In the genomic region with DNA sequence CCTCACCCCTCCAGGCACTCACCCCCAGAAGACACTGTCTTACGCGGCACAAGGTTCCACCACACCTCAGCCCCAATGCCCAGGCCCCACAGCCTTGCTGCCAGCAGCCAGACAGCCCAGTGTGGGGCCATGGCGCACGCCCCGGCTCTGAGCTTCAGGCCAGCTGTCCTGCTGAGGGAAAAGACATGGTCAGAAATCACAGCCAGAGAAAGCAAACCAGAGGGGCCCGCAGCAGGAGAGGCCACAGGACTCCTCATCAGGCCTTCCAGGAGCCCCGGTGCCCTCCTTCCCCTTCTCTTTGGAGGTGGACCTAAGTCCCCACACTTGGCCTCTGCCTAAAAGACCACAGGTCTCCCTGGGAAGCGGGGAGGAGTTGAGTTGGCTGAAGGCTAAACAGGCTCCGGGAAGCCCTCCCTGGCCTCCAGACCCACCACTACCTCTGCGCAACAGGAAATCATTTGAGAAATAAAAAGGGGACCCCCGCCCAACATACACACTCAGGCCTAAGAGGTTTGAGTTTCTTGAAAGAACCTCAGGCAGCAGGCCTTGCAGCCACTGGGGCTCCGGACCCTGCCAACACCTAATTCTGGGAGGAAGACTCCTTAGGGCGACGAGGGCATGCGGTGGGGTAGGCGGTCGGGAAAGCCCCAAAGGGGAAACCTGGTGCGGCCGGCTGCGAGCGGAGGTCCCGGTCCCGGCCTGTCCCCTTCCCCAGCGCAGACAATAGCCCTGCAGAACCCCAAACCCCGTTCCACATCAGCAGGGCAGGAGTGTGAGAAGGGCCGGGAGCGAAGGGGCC, we compare ENCODE assay signal across 8 cellular contexts. TPM values are rescaled to one million over a fixed set of nuclear protein-coding genes. Genes with fewer than 3 reads are reported as not detected.
A peak's percentile ranks its signal among the peaks of the same experiment; 100 is the strongest.
DNase-seq lines count a peak whose midpoint lies in the region; ATAC-seq and TF ChIP-seq lines count a peak whose summit lies in the region.

No MANE protein-coding gene starts in this region.

- ATAC-seq in GM21529 (IDR thresholded peaks at IDR 0.05; ENCODE audit: unreplicated experiment) = peak; percentile 26

- TF ChIP-seq EP300 in ovary (IDR thresholded peaks at IDR 0.05) = no peak

- H3K4me3 Mint-ChIP-seq in T-helper 2 cell treated with Interferon-gamma antibody and Interleukin-4, amounts not matched to agents 5 μg/mL and 100 μg/mL, for 36 hours = peak overlapping the region; percentile 85

- H3K4me1 ChIP-seq in ovary (ENCODE audit: insufficient read depth) = peaks cover 10% of the 10 kb centered on the region

- H3K27me3 ChIP-seq in ovary = no peaks in the 10 kb centered on the region

- DNase-seq in AG09309 (ENCODE audit: low read depth) (no peak), epithelial cell of proximal tubule (ENCODE audit: low read depth) (no peak), ovary (no peak), GOT3 (lab: John Stamatoyannopoulos, UW) (no peak), occipital lobe (lab: John Stamatoyannopoulos, UW) (no peak), NCI-H524 treated with DMSO at 0.1 percent for 48 hours (lab: John Stamatoyannopoulos, UW) (no peak)
- DNase-seq in T-helper 2 cell treated with Interferon-gamma antibody and Interleukin-4, amounts not matched to agents 5 μg/mL and 100 μg/mL, for 36 hours (ENCODE audit: low spot score) = no peak

- H3K9me3 ChIP-seq in ovary = no peaks in the 10 kb centered on the region

- peaks cover 20% of the 10 kb centered on the region for H3K4me1 Mint-ChIP-seq in T-helper 2 cell treated with Interferon-gamma antibody and Interleukin-4, amounts not matched to agents 5 μg/mL and 100 μg/mL, for 36 hours (ENCODE audit: low read depth)

- H3K27ac Mint-ChIP-seq in T-helper 2 cell treated with Interferon-gamma antibody and Interleukin-4, amounts not matched to agents 5 μg/mL and 100 μg/mL, for 36 hours = peak overlapping the region; percentile 80

- no peak for TF ChIP-seq CTCF in AG09309 (IDR thresholded peaks at IDR 0.05; ENCODE audit: control insufficient read depth, insufficient read depth, low read depth, low read length, missing control alignments)
- no peak for TF ChIP-seq CTCF in epithelial cell of proximal tubule (conservative IDR thresholded peaks at IDR 0.05; ENCODE audit: low read depth, low read length)
- TF ChIP-seq CTCF in ovary (IDR thresholded peaks at IDR 0.05) = no peak

- peaks cover 11% of the 10 kb centered on the region for H3K27me3 Mint-ChIP-seq in T-helper 2 cell treated with Interferon-gamma antibody and Interleukin-4, amounts not matched to agents 5 μg/mL and 100 μg/mL, for 36 hours (ENCODE audit: low read depth)

- no peaks in the 10 kb centered on the region for H3K36me3 ChIP-seq in ovary

- no peak for TF ChIP-seq POLR2A in ovary (IDR thresholded peaks at IDR 0.05)

- intact Hi-C loops in ovary (cut with DNase I) = loop anchor here in 2 of 4 donors (2.0 to 5.0 kb wide), 2 partner anchors 39 to 84 kb away; no protein-coding TSS in a partner anchor

- WGBS in ovary, 3 donors = 3 to 8% (median 6%) methylated on average over 26 to 27 of the region's 27 CpGs

- H3K36me3 Mint-ChIP-seq in T-helper 2 cell treated with Interferon-gamma antibody and Interleukin-4, amounts not matched to agents 5 μg/mL and 100 μg/mL, for 36 hours (ENCODE audit: low read depth) = peaks cover 26% of the 10 kb centered on the region

- H3K27ac ChIP-seq in ovary = peak overlapping the region; percentile 96 to 98

- no peaks in the 10 kb centered on the region for H3K9me3 Mint-ChIP-seq in T-helper 2 cell treated with Interferon-gamma antibody and Interleukin-4, amounts not matched to agents 5 μg/mL and 100 μg/mL, for 36 hours

- H3K4me3 ChIP-seq in AG09309 (ENCODE audit: control insufficient read depth, low read depth, low read length) (peak overlapping the region; percentile 99), epithelial cell of proximal tubule (ENCODE audit: low read depth, low read length) (peak overlapping the region; percentile 91), ovary (peak overlapping the region; percentile 91)

RNA-seq across cellular contexts. Expression of a gene that starts 1.9 kb away (rescaled TPM):
- total RNA-seq in epithelial cell of proximal tubule (34.4 and 35.3 TPM in 2 replicates), ovary (10 to 100 TPM; 29.4 to 59.2 (median 47.2) TPM), occipital lobe (54.9 TPM)
- 10 to 100 TPM; 17.3 to 46.9 TPM for polyA plus RNA-seq in ovary

RNA-seq across cellular contexts. Expression of a gene that starts 10.1 kb away (rescaled TPM):
- 31.9 and 54.8 TPM in 2 replicates for total RNA-seq in epithelial cell of proximal tubule
- 10 to 100 TPM; 10.3 to 14.7 (median 12.7) TPM for total RNA-seq in ovary
- 10 to 100 TPM in 1 of 2 donors, 1 to 10 TPM in 1; 2.6 to 14.1 TPM for polyA plus RNA-seq in ovary
- total RNA-seq in occipital lobe = 8.0 TPM

RNA-seq across cellular contexts. Expression of a gene that starts 24.1 kb away (rescaled TPM):
- total RNA-seq in epithelial cell of proximal tubule (0.22 and 1.1 TPM in 2 replicates), ovary (10 to 100 TPM in 4 of 7 donors, 1 to 10 TPM in 3; 5.3 to 14.1 (median 11.5) TPM), occipital lobe (5.9 TPM)
- polyA plus RNA-seq in ovary = 1 to 10 TPM; 1.4 to 6.4 TPM

RNA-seq across cellular contexts. Expression of a gene that starts 51.9 kb away (rescaled TPM):
- 8.2 and 10.6 TPM in 2 replicates for total RNA-seq in epithelial cell of proximal tubule
- total RNA-seq in ovary = 10 to 100 TPM; 13.0 to 23.1 (median 18.6) TPM
- polyA plus RNA-seq in ovary = 10 to 100 TPM; 13.1 to 14.0 TPM
- 8.3 TPM for total RNA-seq in occipital lobe
